25 cellular contexts compared by ENCODE assay signal in genomic region chr3:179555604-179556003, GRCh38.
"Had no signal": no experiment of that assay in that cellular context is flagged by ENCODE, and none has a peak within 500 bp of the region (broad histone marks: within the 10 kb centered on the region; RNA-seq: fewer than 3 reads in every experiment).

No MANE protein-coding gene starts in this region.

- H3K4me3 Mint-ChIP-seq: naive B cell; nephron progenitor cell; stimulated activated naive B cell treated with anti-CD40 and anti-IgM and Interleukin-4, amounts not matched to agents 10 μg/mL and 1 μg/mL and 100 μg/mL, for 72 hours; stimulated activated naive CD8-positive, alpha-beta T cell treated with anti-CD3 and anti-CD28 coated beads, Interleukin-15, amount 100 ng/mL, for 72 hours had no signal

- H3K27me3 ChIP-seq: dorsolateral prefrontal cortex, esophagus muscularis mucosa, gastrocnemius medialis, heart right ventricle, spleen, testis, tibial nerve had no signal

- ATAC-seq: gastrocnemius medialis; heart right ventricle; sciatic nerve; stimulated activated naive B cell treated with anti-CD40 and anti-IgM and Interleukin-4, amounts not matched to agents 10 μg/mL and 1 μg/mL and 100 μg/mL, for 72 hours; stimulated activated naive CD8-positive, alpha-beta T cell treated with anti-CD3 and anti-CD28 coated beads, Interleukin-15, amount 100 ng/mL, for 72 hours had no signal

- H3K36me3 Mint-ChIP-seq: naive B cell; stimulated activated naive B cell treated with anti-CD40 and anti-IgM and Interleukin-4, amounts not matched to agents 10 μg/mL and 1 μg/mL and 100 μg/mL, for 72 hours had no signal

- DNase-seq: cortex of kidney; dorsolateral prefrontal cortex; effector memory CD4-positive, alpha-beta T cell; gastrocnemius medialis; heart right ventricle; hypothalamus; islet precursor cell; left ventricle myocardium inferior; mesenchymal stem cell; midbrain; naive B cell; nephron progenitor cell; posterior cingulate gyrus; spleen; stimulated activated CD4-positive, alpha-beta T cell treated with anti-CD3 and anti-CD28 coated beads, Interleukin-15, amount 100 ng/mL, for 24 hours; stimulated activated CD4-positive, alpha-beta T cell treated with anti-CD3 and anti-CD28 coated beads, Interleukin-1b, Interleukin-23, amount 100 ng/mL, for 48 hours; stimulated activated CD4-positive, alpha-beta T cell treated with anti-CD3 and anti-CD28 coated beads, Interleukin-4, amount 100 ng/mL, for 24 hours; stimulated activated naive B cell treated with anti-CD40 and anti-IgM and Interleukin-4, amounts not matched to agents 10 μg/mL and 1 μg/mL and 100 μg/mL, for 72 hours; stimulated activated naive CD8-positive, alpha-beta T cell treated with anti-CD3 and anti-CD28 coated beads, Interleukin-15, amount 100 ng/mL, for 72 hours; testis had no signal

- H3K4me1 ChIP-seq: gastrocnemius medialis, testis had no signal

- H3K4me3 ChIP-seq: dorsolateral prefrontal cortex, esophagus muscularis mucosa, gastrocnemius medialis, heart right ventricle, left ventricle myocardium inferior, lung, spleen, testis, tibial nerve had no signal

- H3K9me3 Mint-ChIP-seq: naive B cell; stimulated activated naive B cell treated with anti-CD40 and anti-IgM and Interleukin-4, amounts not matched to agents 10 μg/mL and 1 μg/mL and 100 μg/mL, for 72 hours; stimulated activated naive CD8-positive, alpha-beta T cell treated with anti-CD3 and anti-CD28 coated beads, Interleukin-15, amount 100 ng/mL, for 72 hours had no signal

- H3K27ac Mint-ChIP-seq: naive B cell; nephron progenitor cell; stimulated activated naive B cell treated with anti-CD40 and anti-IgM and Interleukin-4, amounts not matched to agents 10 μg/mL and 1 μg/mL and 100 μg/mL, for 72 hours had no signal

- H3K36me3 ChIP-seq: esophagus muscularis mucosa, gastrocnemius medialis, heart right ventricle, left ventricle myocardium inferior, spleen, tibial nerve had no signal

- H3K4me1 Mint-ChIP-seq: naive B cell; stimulated activated naive B cell treated with anti-CD40 and anti-IgM and Interleukin-4, amounts not matched to agents 10 μg/mL and 1 μg/mL and 100 μg/mL, for 72 hours; stimulated activated naive CD8-positive, alpha-beta T cell treated with anti-CD3 and anti-CD28 coated beads, Interleukin-15, amount 100 ng/mL, for 72 hours had no signal

- H3K9me3 ChIP-seq: esophagus muscularis mucosa, gastrocnemius medialis, heart right ventricle, left ventricle myocardium inferior, spleen, testis, tibial nerve had no signal

- H3K27ac ChIP-seq: dorsolateral prefrontal cortex, epithelial cell of prostate, esophagus muscularis mucosa, gastrocnemius medialis, heart right ventricle, left ventricle myocardium inferior, spleen, testis, tibial nerve had no signal

- H3K27me3 Mint-ChIP-seq: naive B cell; stimulated activated naive B cell treated with anti-CD40 and anti-IgM and Interleukin-4, amounts not matched to agents 10 μg/mL and 1 μg/mL and 100 μg/mL, for 72 hours; stimulated activated naive CD8-positive, alpha-beta T cell treated with anti-CD3 and anti-CD28 coated beads, Interleukin-15, amount 100 ng/mL, for 72 hours had no signal
